Comparison of ENCODE assay signal across 2 cellular contexts in genomic region chr12:48682927-48683326, GRCh38.
TF ChIP-seq lines count a peak whose summit lies in the region.

No MANE protein-coding gene starts in this region.

TF ChIP-seq in SK-N-SH, 30 proteins besides CTCF, POLR2A, EP300 and RAD21 (continued from another document):
- TF ChIP-seq USF2 (IDR thresholded peaks at IDR 0.05; ENCODE audit: borderline replicate concordance, low read depth, low read length) (no peak), NFIC (IDR thresholded peaks at IDR 0.05; ENCODE audit: borderline replicate concordance) (no peak), IRF3 (IDR thresholded peaks at IDR 0.05; ENCODE audit: low read depth, low read length) (no peak), REST (IDR thresholded peaks at IDR 0.05; ENCODE audit: low read depth, low read length) (no peak), GABPA (IDR thresholded peaks at IDR 0.05; ENCODE audit: low read depth) (no peak), EZH2phosphoT487 (IDR thresholded peaks at IDR 0.05; ENCODE audit: borderline replicate concordance, low read depth) (no peak), CHD2 (IDR thresholded peaks at IDR 0.05; ENCODE audit: low read length, partially characterized antibody) (no peak), RFX5 (IDR thresholded peaks at IDR 0.05; ENCODE audit: low read length) (no peak), SMC3 (IDR thresholded peaks at IDR 0.05; ENCODE audit: low read depth, low read length) (no peak)
- TF ChIP-seq, protein P1, sequence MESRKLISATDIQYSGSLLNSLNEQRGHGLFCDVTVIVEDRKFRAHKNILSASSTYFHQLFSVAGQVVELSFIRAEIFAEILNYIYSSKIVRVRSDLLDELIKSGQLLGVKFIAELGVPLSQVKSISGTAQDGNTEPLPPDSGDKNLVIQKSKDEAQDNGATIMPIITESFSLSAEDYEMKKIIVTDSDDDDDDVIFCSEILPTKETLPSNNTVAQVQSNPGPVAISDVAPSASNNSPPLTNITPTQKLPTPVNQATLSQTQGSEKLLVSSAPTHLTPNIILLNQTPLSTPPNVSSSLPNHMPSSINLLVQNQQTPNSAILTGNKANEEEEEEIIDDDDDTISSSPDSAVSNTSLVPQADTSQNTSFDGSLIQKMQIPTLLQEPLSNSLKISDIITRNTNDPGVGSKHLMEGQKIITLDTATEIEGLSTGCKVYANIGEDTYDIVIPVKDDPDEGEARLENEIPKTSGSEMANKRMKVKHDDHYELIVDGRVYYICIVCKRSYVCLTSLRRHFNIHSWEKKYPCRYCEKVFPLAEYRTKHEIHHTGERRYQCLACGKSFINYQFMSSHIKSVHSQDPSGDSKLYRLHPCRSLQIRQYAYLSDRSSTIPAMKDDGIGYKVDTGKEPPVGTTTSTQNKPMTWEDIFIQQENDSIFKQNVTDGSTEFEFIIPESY (IDR thresholded peaks at IDR 0.05; ENCODE audit: borderline replicate concordance, low read depth): no peak

TF ChIP-seq in SK-N-SH treated with all-trans-retinoic acid at 6 μM for 48 hours, 23 proteins besides CTCF, POLR2A, EP300 and RAD21 (continued from another document):
- no peak for TF ChIP-seq ISL1 (CRISPR knock-in tag; IDR thresholded peaks at IDR 0.05)
- TF ChIP-seq ZFP3 (CRISPR knock-in tag; IDR thresholded peaks at IDR 0.05): no peak
- no peak for TF ChIP-seq RARB (CRISPR knock-in tag; IDR thresholded peaks at IDR 0.05)
- no peak for TF ChIP-seq PPARA (CRISPR knock-in tag; IDR thresholded peaks at IDR 0.05; ENCODE audit: borderline replicate concordance)
- no peak for TF ChIP-seq ZC3H10 (CRISPR knock-in tag; IDR thresholded peaks at IDR 0.05)
- no peak for TF ChIP-seq ARNTL (CRISPR knock-in tag; IDR thresholded peaks at IDR 0.05; ENCODE audit: borderline replicate concordance, low read depth)
- TF ChIP-seq ESRRG (CRISPR knock-in tag; IDR thresholded peaks at IDR 0.05): no peak
- no peak for TF ChIP-seq ZFP30 (CRISPR knock-in tag; IDR thresholded peaks at IDR 0.05)
- TF ChIP-seq BACH2 (CRISPR knock-in tag; IDR thresholded peaks at IDR 0.05; ENCODE audit: borderline replicate concordance): no peak
- no peak for TF ChIP-seq PATZ1 (CRISPR knock-in tag; IDR thresholded peaks at IDR 0.05; ENCODE audit: borderline replicate concordance)
- TF ChIP-seq POU6F1 (CRISPR knock-in tag; IDR thresholded peaks at IDR 0.05; ENCODE audit: borderline replicate concordance, low read depth): no peak
- no peak for TF ChIP-seq ZNF565 (CRISPR knock-in tag; conservative IDR thresholded peaks at IDR 0.05; ENCODE audit: low read depth)
- no peak for TF ChIP-seq SNAI2 (CRISPR knock-in tag; IDR thresholded peaks at IDR 0.05)
